In the genomic region with DNA sequence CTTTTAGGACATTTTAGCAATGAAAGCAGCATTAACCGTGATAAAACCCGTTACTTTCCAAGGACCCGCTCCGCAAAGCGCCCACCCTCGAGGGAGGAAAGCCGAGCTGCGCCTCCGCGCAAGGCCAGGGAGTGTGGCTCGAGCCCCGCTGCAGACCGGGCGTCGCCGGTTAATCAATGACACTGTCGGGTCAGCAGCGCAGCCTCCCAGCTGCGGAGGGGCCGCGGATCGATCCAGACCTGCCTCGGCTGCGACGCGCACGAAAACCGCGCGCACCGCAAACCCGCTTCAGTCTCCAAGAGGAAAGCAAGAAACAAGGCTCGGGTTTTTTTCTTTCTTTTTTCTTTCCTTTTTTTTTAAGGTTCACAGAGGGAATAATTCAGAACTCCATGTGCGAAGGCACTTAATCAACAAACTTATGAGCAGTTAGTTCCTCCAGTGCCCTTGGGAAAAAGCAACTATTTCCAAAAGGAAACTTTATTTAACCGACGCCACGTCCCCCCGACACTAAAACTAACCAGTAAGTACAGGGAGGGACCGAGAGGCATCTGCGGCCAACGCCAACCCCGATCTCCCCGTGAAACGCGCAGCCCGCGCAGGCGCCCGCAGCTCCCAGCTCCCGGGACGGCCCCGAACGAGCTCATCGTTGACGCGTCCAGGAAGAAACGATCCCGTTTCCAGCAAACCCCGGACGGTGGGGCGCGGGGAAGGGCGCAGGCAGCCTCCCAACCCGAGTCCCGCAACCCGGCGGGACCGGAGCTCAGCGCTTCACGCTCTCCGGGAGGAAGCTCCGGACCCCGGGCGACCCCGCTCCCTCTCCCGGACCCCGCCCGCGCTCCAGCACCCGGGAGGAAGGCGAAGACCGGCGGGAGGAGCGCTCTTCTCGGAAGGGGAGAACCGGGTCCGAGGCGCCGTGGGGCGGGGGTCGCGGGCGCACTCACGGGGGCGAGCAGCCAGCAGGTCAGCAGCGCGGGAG, we compare ENCODE assay signal across 9 cellular contexts. TPM values are rescaled to one million over a fixed set of nuclear protein-coding genes. Genes with fewer than 3 reads are reported as not detected.
DNase-seq lines count a peak whose midpoint lies in the region; ATAC-seq and TF ChIP-seq lines count a peak whose summit lies in the region.
"Had no signal": no experiment of that assay in that cellular context is flagged by ENCODE, and none has a peak within 500 bp of the region (broad histone marks: within the 10 kb centered on the region; RNA-seq: fewer than 3 reads in every experiment).

No MANE protein-coding gene starts in this region.

- no peaks in the 10 kb centered on the region for H3K79me2 ChIP-seq in smooth muscle cell (ENCODE audit: low read depth)
- H3K79me2 ChIP-seq in osteoblast (ENCODE audit: insufficient read depth, low read length): no peaks in the 10 kb centered on the region

- 4% methylated on average over 69 of the region's 97 CpGs for WGBS in smooth muscle cell (ENCODE audit: low lambda C conversion rate)

- H3K36me3 ChIP-seq in iPS-20b (ENCODE audit: insufficient read depth, low read depth, low read length) (peaks cover 10% of the 10 kb centered on the region; the same call in 1 of the 2 replicates), smooth muscle cell (ENCODE audit: low read depth) (no peaks in the 10 kb centered on the region), osteoblast (ENCODE audit: insufficient read depth, low read length) (no peaks in the 10 kb centered on the region)

- H3K4me1 ChIP-seq in iPS-20b (ENCODE audit: insufficient read depth, low read length) (peaks cover 39% of the 10 kb centered on the region; the same call in 1 of the 2 replicates), smooth muscle cell (ENCODE audit: low read depth) (peaks cover 26% of the 10 kb centered on the region), osteoblast (ENCODE audit: insufficient read depth, low read length) (no peaks in the 10 kb centered on the region)

- TF ChIP-seq CTCF in smooth muscle cell (IDR thresholded peaks at IDR 0.05; ENCODE audit: borderline replicate concordance, insufficient read depth, poor library complexity, severe bottlenecking): no peak
- no peak for TF ChIP-seq CTCF in osteoblast (IDR thresholded peaks at IDR 0.05; ENCODE audit: extremely low read depth, low read depth, low read length)

- peak overlapping the region; percentile 18 for H2AFZ ChIP-seq in smooth muscle cell (ENCODE audit: low read depth)
- no peak overlapping the region for H2AFZ ChIP-seq in osteoblast (ENCODE audit: low read length)

- peak overlapping the region; percentile 58 for H3K4me3 ChIP-seq in Jurkat, Clone E6-1 (ENCODE audit: low read length)
- H3K4me3 ChIP-seq in iPS-20b (ENCODE audit: low read length): peak overlapping the region; percentile 77
- H3K4me3 ChIP-seq in smooth muscle cell: peak overlapping the region; percentile 56
- no peak overlapping the region for H3K4me3 ChIP-seq in osteoblast (ENCODE audit: insufficient read depth, low read length)

- peak; percentile 66 for ATAC-seq in activated T-helper 17 cell treated with anti-CD3 and anti-CD28 coated beads, Interleukin-2, amount 50 U/mL, for 72 hours (replicated peaks)
- ATAC-seq in HG02763 (IDR thresholded peaks at IDR 0.05; ENCODE audit: unreplicated experiment): no peak

- H3K9me3 Mint-ChIP-seq in activated T-helper 17 cell treated with anti-CD3 and anti-CD28 coated beads, Interleukin-2, amount 50 U/mL, for 72 hours: no peaks in the 10 kb centered on the region

- DNase-seq in Jurkat, Clone E6-1 (ENCODE audit: low read depth, low spot score): no peak
- no peak for DNase-seq in smooth muscle cell (lab: John Stamatoyannopoulos, UW; ENCODE audit: unreplicated experiment)
- DNase-seq in osteoblast (ENCODE audit: insufficient read length, low spot score, missing footprints): no peak
- no peak for DNase-seq in NCI-H187 (lab: John Stamatoyannopoulos, UW)
- DNase-seq in inferior parietal cortex (ENCODE audit: extremely low spot score): no peak
- DNase-seq: occipital lobe had no signal

- no peak overlapping the region for H3K27ac Mint-ChIP-seq in activated T-helper 17 cell treated with anti-CD3 and anti-CD28 coated beads, Interleukin-2, amount 50 U/mL, for 72 hours

- peaks cover 25% of the 10 kb centered on the region for H3K27me3 Mint-ChIP-seq in activated T-helper 17 cell treated with anti-CD3 and anti-CD28 coated beads, Interleukin-2, amount 50 U/mL, for 72 hours

- H3K9ac ChIP-seq in iPS-20b (ENCODE audit: low read depth, low read length): peak overlapping the region; percentile 30; the same call in 1 of the 2 replicates
- H3K9ac ChIP-seq in smooth muscle cell (ENCODE audit: low read depth): no peak overlapping the region

- no peaks in the 10 kb centered on the region for H4K20me1 ChIP-seq in smooth muscle cell (ENCODE audit: low read depth)
- H4K20me1 ChIP-seq in osteoblast (ENCODE audit: insufficient read depth, low read length): no peaks in the 10 kb centered on the region

- H3K36me3 Mint-ChIP-seq in activated T-helper 17 cell treated with anti-CD3 and anti-CD28 coated beads, Interleukin-2, amount 50 U/mL, for 72 hours (ENCODE audit: low read depth): no peaks in the 10 kb centered on the region

- no peaks in the 10 kb centered on the region for H3K4me1 Mint-ChIP-seq in activated T-helper 17 cell treated with anti-CD3 and anti-CD28 coated beads, Interleukin-2, amount 50 U/mL, for 72 hours

- H3K9me3 ChIP-seq in iPS-20b (ENCODE audit: insufficient read depth, low read depth, low read length) (no peaks in the 10 kb centered on the region), smooth muscle cell (replicated peaks; ENCODE audit: low read depth) (no peaks in the 10 kb centered on the region), osteoblast (ENCODE audit: low read depth, low read length) (no peaks in the 10 kb centered on the region)

- H3K27me3 ChIP-seq in iPS-20b (ENCODE audit: insufficient read depth, low read length): peaks cover 55% of the 10 kb centered on the region
- peaks cover 59% of the 10 kb centered on the region for H3K27me3 ChIP-seq in smooth muscle cell (ENCODE audit: low read depth)
- peaks cover 19% of the 10 kb centered on the region for H3K27me3 ChIP-seq in osteoblast (ENCODE audit: insufficient read depth, low read length)

- H3K4me2 ChIP-seq in smooth muscle cell (peak overlapping the region; percentile 91), osteoblast (ENCODE audit: insufficient read depth, low read length) (no peak overlapping the region)

- H3K27ac ChIP-seq in iPS-20b (ENCODE audit: low read length) (no peak overlapping the region), smooth muscle cell (ENCODE audit: low read depth) (no peak overlapping the region), osteoblast (ENCODE audit: low read depth, low read length) (no peak overlapping the region)

- no peaks in the 10 kb centered on the region for H3F3A ChIP-seq in smooth muscle cell (ENCODE audit: low read depth)

- peak overlapping the region; percentile 50 for H3K4me3 Mint-ChIP-seq in activated T-helper 17 cell treated with anti-CD3 and anti-CD28 coated beads, Interleukin-2, amount 50 U/mL, for 72 hours

RNA-seq across cellular contexts. Expression of a gene that starts 0.6 kb away (rescaled TPM):
- 3.1 TPM for polyA plus RNA-seq in Jurkat, Clone E6-1 (2012; ENCODE audit: insufficient read depth, insufficient read length)
- 1 to 10 TPM in 1 of 2 donors, not detected in 1; 1.2 TPM for total RNA-seq in activated T-helper 17 cell treated with anti-CD3 and anti-CD28 coated beads, Interleukin-2, amount 50 U/mL, for 72 hours
- not detected in 2 replicates for total RNA-seq in smooth muscle cell
- polyA plus RNA-seq in smooth muscle cell: not detected in 2 replicates
- total RNA-seq in osteoblast: not detected in 2 replicates
